32 cellular contexts compared by ENCODE assay signal in genomic region chr9:83011611-83012010, GRCh38. TPM values are rescaled to one million over a fixed set of nuclear protein-coding genes. Genes with fewer than 3 reads are reported as not detected.
DNase-seq lines count a peak whose midpoint lies in the region; ATAC-seq, FAIRE-seq and TF ChIP-seq lines count a peak whose summit lies in the region.
"Had no signal": no experiment of that assay in that cellular context is flagged by ENCODE, and none has a peak within 500 bp of the region (broad histone marks: within the 10 kb centered on the region; RNA-seq: fewer than 3 reads in every experiment).

No MANE protein-coding gene starts in this region.

- peak; percentile 78 for FAIRE-seq in astrocyte (lab: Jason Lieb, UNC)
- FAIRE-seq: GM18507, K562 had no signal

- no peaks in the 10 kb centered on the region for H3K79me2 ChIP-seq in astrocyte (ENCODE audit: insufficient read depth, low read length)
- H3K79me2 ChIP-seq in osteoblast (ENCODE audit: insufficient read depth, low read length): no peaks in the 10 kb centered on the region
- H3K79me2 ChIP-seq: hepatocyte had no signal

- no peak overlapping the region for H3K27ac Mint-ChIP-seq in astrocyte (ENCODE audit: unreplicated experiment)
- H3K27ac Mint-ChIP-seq: activated CD4-positive, alpha-beta T cell treated with anti-CD3 and anti-CD28 coated beads for 36 hours; activated naive CD4-positive, alpha-beta T cell treated with anti-CD3 and anti-CD28 coated beads, Interleukin-2, amount 50 U/mL, for 72 hours; CD14-positive monocyte; dendritic cell treated with granulocyte-macrophage colony-stimulating factor and Interleukin-4, amounts not matched to agents 40 ng/mL and 50 ng/mL, for 4 days; endodermal cell; GM23338; stimulated activated naive B cell treated with anti-CD40 and anti-IgM and Interleukin-4, amounts not matched to agents 10 μg/mL and 1 μg/mL and 100 μg/mL, for 72 hours had no signal

- no peaks in the 10 kb centered on the region for H3K27me3 ChIP-seq in BLaER1 treated with 17β-estradiol and CSF1 and Interleukin-3, amounts not matched to agents 10 nM and 100 nM
- no peaks in the 10 kb centered on the region for H3K27me3 ChIP-seq in astrocyte (ENCODE audit: insufficient read depth, low read length)
- no peaks in the 10 kb centered on the region for H3K27me3 ChIP-seq in osteoblast (ENCODE audit: insufficient read depth, low read length)
- no peaks in the 10 kb centered on the region for H3K27me3 ChIP-seq in gastrocnemius medialis
- H3K27me3 ChIP-seq: foreskin keratinocyte, hepatocyte, upper lobe of left lung had no signal

- no peak overlapping the region for H3K4me3 ChIP-seq in BLaER1 treated with 17β-estradiol and CSF1 and Interleukin-3, amounts not matched to agents 10 nM and 100 nM
- no peak overlapping the region for H3K4me3 ChIP-seq in astrocyte (ENCODE audit: insufficient read depth, low read depth, low read length)
- no peak overlapping the region for H3K4me3 ChIP-seq in osteoblast (ENCODE audit: insufficient read depth, low read length)
- no peak overlapping the region for H3K4me3 ChIP-seq in gastrocnemius medialis
- H3K4me3 ChIP-seq: GM23338, hepatocyte, K562, lung, upper lobe of left lung had no signal

- H3K36me3 Mint-ChIP-seq in astrocyte (ENCODE audit: low read depth, unreplicated experiment): no peaks in the 10 kb centered on the region
- H3K36me3 Mint-ChIP-seq: activated naive CD4-positive, alpha-beta T cell treated with anti-CD3 and anti-CD28 coated beads, Interleukin-2, amount 50 U/mL, for 72 hours; CD14-positive monocyte; stimulated activated naive B cell treated with anti-CD40 and anti-IgM and Interleukin-4, amounts not matched to agents 10 μg/mL and 1 μg/mL and 100 μg/mL, for 72 hours had no signal

- ATAC-seq in gastrocnemius medialis: no peak
- no peak for ATAC-seq in GM18907 (IDR thresholded peaks at IDR 0.05; ENCODE audit: unreplicated experiment)
- ATAC-seq: activated CD4-positive, alpha-beta T cell treated with anti-CD3 and anti-CD28 coated beads for 36 hours; activated naive CD4-positive, alpha-beta T cell treated with anti-CD3 and anti-CD28 coated beads, Interleukin-2, amount 50 U/mL, for 72 hours; foreskin keratinocyte; GM23338; K562; natural killer cell treated with Interleukin-12 subunit alpha and Interleukin-12 subunit beta and Interleukin-15 and Interleukin-18, amount 100 ng/mL, for 72 hours; stimulated activated naive B cell treated with anti-CD40 and anti-IgM and Interleukin-4, amounts not matched to agents 10 μg/mL and 1 μg/mL and 100 μg/mL, for 72 hours had no signal

- no peak for TF ChIP-seq POLR2A in gastrocnemius medialis (IDR thresholded peaks at IDR 0.05)

- intact Hi-C loops in gastrocnemius medialis (cut with DNase I; ENCODE audit: low total_unique reads): no loop called here

- H3K9me3 ChIP-seq in BLaER1 treated with 17β-estradiol and CSF1 and Interleukin-3, amounts not matched to agents 10 nM and 100 nM (replicated peaks in 1 of 11): no peaks in the 10 kb centered on the region; a peak in 1 of 22 replicates
- no peaks in the 10 kb centered on the region for H3K9me3 ChIP-seq in astrocyte (ENCODE audit: insufficient read depth, low read depth, low read length)
- no peaks in the 10 kb centered on the region for H3K9me3 ChIP-seq in osteoblast (ENCODE audit: low read depth, low read length)
- H3K9me3 ChIP-seq in gastrocnemius medialis: no peaks in the 10 kb centered on the region
- H3K9me3 ChIP-seq: upper lobe of left lung had no signal

- no peaks in the 10 kb centered on the region for H3K36me3 ChIP-seq in BLaER1 treated with 17β-estradiol and CSF1 and Interleukin-3, amounts not matched to agents 10 nM and 100 nM
- H3K36me3 ChIP-seq in astrocyte (ENCODE audit: insufficient read depth, low read length) (no peaks in the 10 kb centered on the region), osteoblast (ENCODE audit: insufficient read depth, low read length) (no peaks in the 10 kb centered on the region), gastrocnemius medialis (no peaks in the 10 kb centered on the region)
- H3K36me3 ChIP-seq: upper lobe of left lung had no signal

- no peaks in the 10 kb centered on the region for H3K9me3 Mint-ChIP-seq in astrocyte (ENCODE audit: unreplicated experiment)
- H3K9me3 Mint-ChIP-seq: activated naive CD4-positive, alpha-beta T cell treated with anti-CD3 and anti-CD28 coated beads, Interleukin-2, amount 50 U/mL, for 72 hours; dendritic cell treated with granulocyte-macrophage colony-stimulating factor and Interleukin-4, amounts not matched to agents 40 ng/mL and 50 ng/mL, for 4 days; endodermal cell; GM23338; stimulated activated naive B cell treated with anti-CD40 and anti-IgM and Interleukin-4, amounts not matched to agents 10 μg/mL and 1 μg/mL and 100 μg/mL, for 72 hours had no signal

- H3K4me1 Mint-ChIP-seq in astrocyte (ENCODE audit: low read depth, unreplicated experiment): peaks cover 20% of the 10 kb centered on the region
- H3K4me1 Mint-ChIP-seq: endodermal cell had no signal

- TF ChIP-seq CTCF in astrocyte (IDR thresholded peaks at IDR 0.05; ENCODE audit: insufficient read depth, low read depth, low read length): no peak
- TF ChIP-seq CTCF in osteoblast (IDR thresholded peaks at IDR 0.05; ENCODE audit: extremely low read depth, low read depth, low read length): no peak
- TF ChIP-seq CTCF in gastrocnemius medialis (IDR thresholded peaks at IDR 0.05 in 4 of 5, conservative IDR thresholded peaks at IDR 0.05 in 1 of 5): no peak

- DNase-seq in AG08395 (ENCODE audit: low spot score) (peak; percentile 11), astrocyte (ENCODE audit: low read depth) (peak; percentile 92), osteoblast (ENCODE audit: insufficient read length, low spot score, missing footprints) (peak; percentile 66), gastrocnemius medialis (no peak), NOMO-1 (lab: John Stamatoyannopoulos, UW; ENCODE audit: unreplicated experiment in 2 of 2) (no peak)
- DNase-seq: activated CD4-positive, alpha-beta T cell treated with anti-CD3 and anti-CD28 coated beads for 36 hours; activated effector memory CD4-positive, alpha-beta T cell treated with Interleukin-2 at 50 U/mL for 16 hours; aorta; central memory CD4-positive, alpha-beta T cell; DMS79; endodermal cell; foreskin keratinocyte; GF-D8; NCI-H1092 treated with DMSO at 0.1 percent for 48 hours; NCI-H187; NCI-H2171; occipital lobe; stimulated activated naive B cell treated with anti-CD40 and anti-IgM and Interleukin-4, amounts not matched to agents 10 μg/mL and 1 μg/mL and 100 μg/mL, for 72 hours; T1000; upper lobe of left lung had no signal

- H3K4me2 ChIP-seq in BLaER1 treated with 17β-estradiol and CSF1 and Interleukin-3, amounts not matched to agents 10 nM and 100 nM: peak overlapping the region; percentile 11 to 68 (median 49); a peak in 18 of 22 replicates
- H3K4me2 ChIP-seq in astrocyte (ENCODE audit: low read length) (peak overlapping the region; percentile 30), osteoblast (ENCODE audit: insufficient read depth, low read length) (no peak overlapping the region)
- H3K4me2 ChIP-seq: GM23338, hepatocyte had no signal

- peaks cover 13 to 37% (median 20%) of the 10 kb centered on the region in 10 experiments for H3K4me1 ChIP-seq in BLaER1 treated with 17β-estradiol and CSF1 and Interleukin-3, amounts not matched to agents 10 nM and 100 nM
- H3K4me1 ChIP-seq in astrocyte (ENCODE audit: insufficient read depth, low read length): peaks cover 37% of the 10 kb centered on the region
- H3K4me1 ChIP-seq in osteoblast (ENCODE audit: insufficient read depth, low read length): peaks cover 35% of the 10 kb centered on the region
- no peaks in the 10 kb centered on the region for H3K4me1 ChIP-seq in gastrocnemius medialis

- H4K20me1 ChIP-seq in BLaER1 treated with 17β-estradiol and CSF1 and Interleukin-3, amounts not matched to agents 10 nM and 100 nM: no peaks in the 10 kb centered on the region
- H4K20me1 ChIP-seq in astrocyte (ENCODE audit: insufficient read depth, low read length) (no peaks in the 10 kb centered on the region), osteoblast (ENCODE audit: insufficient read depth, low read length) (no peaks in the 10 kb centered on the region)

- in situ Hi-C loops in gastrocnemius medialis (cut with MboI; ENCODE audit: low sequenced_read_pairs in 4 of 4): no loop called here

- H3K27me3 Mint-ChIP-seq in astrocyte (ENCODE audit: low read depth, unreplicated experiment): no peaks in the 10 kb centered on the region
- H3K27me3 Mint-ChIP-seq: dendritic cell treated with granulocyte-macrophage colony-stimulating factor and Interleukin-4, amounts not matched to agents 40 ng/mL and 50 ng/mL, for 4 days had no signal

- H3K27ac ChIP-seq in BLaER1 treated with 17β-estradiol and CSF1 and Interleukin-3, amounts not matched to agents 10 nM and 100 nM: no peak overlapping the region; a peak in 1 of 22 replicates
- H3K27ac ChIP-seq in astrocyte (ENCODE audit: low read depth, low read length) (peak overlapping the region; percentile 88), osteoblast (ENCODE audit: low read depth, low read length) (peak overlapping the region; percentile 52), gastrocnemius medialis (no peak overlapping the region)
- H3K27ac ChIP-seq: foreskin keratinocyte, hepatocyte, RWPE1, upper lobe of left lung had no signal

- H3K9ac ChIP-seq in BLaER1 treated with 17β-estradiol and CSF1 and Interleukin-3, amounts not matched to agents 10 nM and 100 nM: no peak overlapping the region
- H3K9ac ChIP-seq in astrocyte (ENCODE audit: low read length): peak overlapping the region; percentile 24

- no peak overlapping the region for H3K4me3 Mint-ChIP-seq in astrocyte (ENCODE audit: unreplicated experiment)
- H3K4me3 Mint-ChIP-seq: activated CD4-positive, alpha-beta T cell treated with anti-CD3 and anti-CD28 coated beads for 36 hours; CD14-positive monocyte; dendritic cell treated with granulocyte-macrophage colony-stimulating factor and Interleukin-4, amounts not matched to agents 40 ng/mL and 50 ng/mL, for 4 days; endodermal cell; GM23338; natural killer cell treated with Interleukin-12 subunit alpha and Interleukin-12 subunit beta and Interleukin-15 and Interleukin-18, amount 100 ng/mL, for 72 hours; stimulated activated naive B cell treated with anti-CD40 and anti-IgM and Interleukin-4, amounts not matched to agents 10 μg/mL and 1 μg/mL and 100 μg/mL, for 72 hours had no signal

- H2AFZ ChIP-seq in astrocyte (ENCODE audit: low read depth, low read length) (no peak overlapping the region), osteoblast (ENCODE audit: low read length) (no peak overlapping the region)
- H2AFZ ChIP-seq: GM23338, hepatocyte had no signal

RNA-seq across cellular contexts. Expression of gene RASEF, which starts 51.3 kb away (rescaled TPM):
- 0.72 and 0.91 TPM in 2 replicates for total RNA-seq in astrocyte
- total RNA-seq in osteoblast: 1.4 and 2.1 TPM in 2 replicates
- total RNA-seq in gastrocnemius medialis: under 1 TPM in 3 of 4 donors, not detected in 1; 0.16 to 0.82 (median 0.41) TPM
- total RNA-seq: activated CD4-positive, alpha-beta T cell treated with anti-CD3 and anti-CD28 coated beads for 36 hours; activated naive CD4-positive, alpha-beta T cell treated with anti-CD3 and anti-CD28 coated beads, Interleukin-2, amount 50 U/mL, for 72 hours; natural killer cell treated with Interleukin-12 subunit alpha and Interleukin-12 subunit beta and Interleukin-15 and Interleukin-18, amount 100 ng/mL, for 72 hours had no signal

Comparison
In these comparisons a context has a peak if more than half of its experiments do, and no peak if none do; other contexts are left out.
1. DNase-seq: peak in AG08395 (single experiment), astrocyte (single experiment) and osteoblast (single experiment); none in gastrocnemius medialis (0 of 2) and NOMO-1 (0 of 2).
2. H3K27ac ChIP-seq: peak in astrocyte (single experiment) and osteoblast (single experiment); none in BLaER1 treated with 17β-estradiol and CSF1 and Interleukin-3, amounts not matched to agents 10 nM and 100 nM (0 of 11) and gastrocnemius medialis (0 of 4).